16 cellular contexts compared by ENCODE assay signal in genomic region chr9:68998812-68999211, GRCh38. TPM values are rescaled to one million over a fixed set of nuclear protein-coding genes. Genes with fewer than 3 reads are reported as not detected.
A peak's percentile ranks its signal among the peaks of the same experiment; 100 is the strongest.
DNase-seq lines count a peak whose midpoint lies in the region; ATAC-seq, FAIRE-seq and TF ChIP-seq lines count a peak whose summit lies in the region.
"Had no signal": no experiment of that assay in that cellular context is flagged by ENCODE, and none has a peak within 500 bp of the region (broad histone marks: within the 10 kb centered on the region; RNA-seq: fewer than 3 reads in every experiment).

No MANE protein-coding gene starts in this region.

- intact Hi-C loops in CD4-positive, alpha-beta memory T cell (cut with micrococcal nuclease), result loop anchor here (1.0 to 2.0 kb wide), 4 partner anchors 28 to 415 kb away; no protein-coding TSS in a partner anchor

- DNase-seq in GM12891 (ENCODE audit: insufficient read length, low spot score) (no peak), myocyte (ENCODE audit: low read depth) (peak; percentile 3), LoVo (ENCODE audit: low spot score) (no peak), GM10248 (ENCODE audit: extremely low spot score) (no peak), AG08396 (ENCODE audit: low spot score) (no peak)
- no peak for DNase-seq in CD4-positive, alpha-beta memory T cell
- DNase-seq: activated CD4-positive, alpha-beta T cell treated with anti-CD3 and anti-CD28 coated beads for 4 hours; Peyer's patch; posterior cingulate gyrus; T-helper 1 cell had no signal

- H3K27me3 ChIP-seq in CD4-positive, alpha-beta memory T cell (ENCODE audit: insufficient read depth, low read length), result no peaks in the 10 kb centered on the region
- H3K27me3 ChIP-seq: Peyer's patch had no signal

- H3K36me3 Mint-ChIP-seq in CD4-positive, alpha-beta memory T cell, result no peaks in the 10 kb centered on the region

- H3K27me3 Mint-ChIP-seq in CD4-positive, alpha-beta memory T cell, result peaks cover 0 to 1% of the 10 kb centered on the region in 2 donors

- H3K36me3 ChIP-seq in CD4-positive, alpha-beta memory T cell (ENCODE audit: insufficient read depth, low read length), result no peaks in the 10 kb centered on the region
- H3K36me3 ChIP-seq: Peyer's patch had no signal

- no peak overlapping the region for H3K4me3 Mint-ChIP-seq in CD4-positive, alpha-beta memory T cell
- H3K4me3 Mint-ChIP-seq: activated T-helper 1 cell treated with anti-CD3 and anti-CD28 coated beads, Interleukin-12 subunit alpha, Interleukin-12 subunit beta, Interleukin-2, Interleukin-4 antibody, amounts not matched to agents 30 ng/mL and 10 ng/mL and 1 ng/mL, durations not matched to agents 14 hours and 24 hours and 36 hours had no signal

- peaks cover 6 to 19% (median 11%) of the 10 kb centered on the region in 4 donors for H3K4me1 Mint-ChIP-seq in CD4-positive, alpha-beta memory T cell

- TF ChIP-seq POLR2A in GM12891 (IDR thresholded peaks at IDR 0.05; ENCODE audit: low read depth, low read length), result no peak

- no peak for TF ChIP-seq CTCF in GM10248 (IDR thresholded peaks at IDR 0.05; ENCODE audit: control extremely low read depth, extremely low read depth, low read depth, missing control alignments)

- CTCF ChIA-PET in GM10248 (lab: Yijun Ruan, JAX), result interaction anchor here (0.7 to 4.0 kb wide), 36 partner anchors 8 to 467 kb away, joined by 3 to 34 read pairs (median 4); partner anchors contain the start of gene FXN
- CTCF ChIA-PET in CD4-positive, alpha-beta memory T cell (lab: Charles Lee; ENCODE audit: partially characterized antibody), result interaction anchor here (0.7 to 3.6 kb wide), 34 partner anchors 9 to 417 kb away, joined by 3 to 60 read pairs (median 5); partner anchors contain the start of genes FXN and PRKACG

- H3K27ac ChIP-seq in cingulate gyrus (ENCODE audit: low read depth, low read length), result peak overlapping the region; percentile 33
- no peak overlapping the region for H3K27ac ChIP-seq in CD4-positive, alpha-beta memory T cell (ENCODE audit: low read depth, low read length)
- H3K27ac ChIP-seq: Peyer's patch had no signal

- peak; percentile 86 for FAIRE-seq in GM12891 (lab: Jason Lieb, UNC)

- no peak overlapping the region for H3K4me3 ChIP-seq in CD4-positive, alpha-beta memory T cell (ENCODE audit: low read length in 2 of 2)
- H3K4me3 ChIP-seq: Peyer's patch had no signal

- H3K4me1 ChIP-seq in CD4-positive, alpha-beta memory T cell (ENCODE audit: insufficient read depth, low read length), result peaks cover 4% of the 10 kb centered on the region
- H3K4me1 ChIP-seq: Peyer's patch had no signal

- no peaks in the 10 kb centered on the region for H3K9me3 ChIP-seq in CD4-positive, alpha-beta memory T cell (ENCODE audit: control insufficient read depth in 1 of 2, low read length in 2 of 2)
- H3K9me3 ChIP-seq: Peyer's patch had no signal

- H3K9me3 Mint-ChIP-seq in CD4-positive, alpha-beta memory T cell, result no peaks in the 10 kb centered on the region
- H3K9me3 Mint-ChIP-seq: activated T-helper 1 cell treated with anti-CD3 and anti-CD28 coated beads, Interleukin-12 subunit alpha, Interleukin-12 subunit beta, Interleukin-2, Interleukin-4 antibody, amounts not matched to agents 30 ng/mL and 10 ng/mL and 1 ng/mL, durations not matched to agents 14 hours and 24 hours and 36 hours had no signal

- peak overlapping the region in 1 of 7 donors; percentile 8 for H3K27ac Mint-ChIP-seq in CD4-positive, alpha-beta memory T cell

- ATAC-seq in HG03460 (IDR thresholded peaks at IDR 0.05; ENCODE audit: unreplicated experiment), result peak; percentile 54

- POLR2A ChIA-PET in GM10248 (lab: Yijun Ruan, JAX), result no interaction called here
- POLR2A ChIA-PET in CD4-positive, alpha-beta memory T cell (lab: Charles Lee; ENCODE audit: partially characterized antibody), result interaction anchor here (0.5 kb wide), 1 partner anchor 418 kb away, joined by 3 read pairs; no protein-coding TSS in a partner anchor

TF ChIP-seq in GM12891, 5 proteins besides CTCF, POLR2A, EP300 and RAD21:
- no peak for TF ChIP-seq TAF1 (IDR thresholded peaks at IDR 0.05; ENCODE audit: low read depth, low read length)
- TF ChIP-seq POLR2AphosphoS5 (IDR thresholded peaks at IDR 0.05; ENCODE audit: low read depth, low read length), result no peak
- TF ChIP-seq SPI1 (IDR thresholded peaks at IDR 0.05; ENCODE audit: low read depth, low read length), result 0 out of 2 replicates have a peak, but pooled peaks have one; percentile 13

RNA-seq across cellular contexts. Expression of gene PRKACG, which starts 15.1 kb away (rescaled TPM):
- polyA plus RNA-seq in GM12891 (2012; ENCODE audit: low read depth, missing spikeins), result not detected
- not detected in 2 replicates for total RNA-seq in myocyte
- not detected for polyA plus RNA-seq in myocyte (2012)
- not detected for total RNA-seq in CD4-positive, alpha-beta memory T cell
- polyA plus RNA-seq in CD4-positive, alpha-beta memory T cell, result not detected
- total RNA-seq: activated T-helper 1 cell treated with anti-CD3 and anti-CD28 coated beads, Interleukin-12 subunit alpha, Interleukin-12 subunit beta, Interleukin-2, Interleukin-4 antibody, amounts not matched to agents 30 ng/mL and 10 ng/mL and 1 ng/mL, durations not matched to agents 14 hours and 24 hours and 36 hours; endothelial cell of umbilical vein; lower leg skin; NCI-H460; Peyer's patch had no signal
- polyA plus RNA-seq: endothelial cell of umbilical vein had no signal

RNA-seq across cellular contexts. Expression of gene FXN, which starts 36.7 kb away (rescaled TPM):
- polyA plus RNA-seq in GM12891 (2012; ENCODE audit: low read depth, missing spikeins), result 12.8 TPM
- 6.5 and 12.9 TPM in 2 replicates for total RNA-seq in myocyte
- polyA plus RNA-seq in myocyte (2012), result 9.5 TPM
- 10 to 100 TPM; 14.6 to 15.9 TPM for total RNA-seq in CD4-positive, alpha-beta memory T cell
- polyA plus RNA-seq in CD4-positive, alpha-beta memory T cell, result 10 to 100 TPM; 50.5 to 65.6 TPM
